In genomic region chr6:79946773-79947190, GRCh38 we compare ENCODE assay signal across 8 cellular contexts. TPM values are rescaled to one million over a fixed set of nuclear protein-coding genes. Genes with fewer than 3 reads are reported as not detected.
DNase-seq lines count a peak whose midpoint lies in the region; ATAC-seq and TF ChIP-seq lines count a peak whose summit lies in the region.

No MANE protein-coding gene starts in this region.

- ATAC-seq in GM21786 (IDR thresholded peaks at IDR 0.05; ENCODE audit: unreplicated experiment) (peak; percentile 5), omental fat pad (ENCODE audit: low FRiP score) (peak; percentile 57), HG03460 (IDR thresholded peaks at IDR 0.05; ENCODE audit: unreplicated experiment) (no peak)

- no peak for TF ChIP-seq CTCF in omental fat pad (IDR thresholded peaks at IDR 0.05)

- DNase-seq in EH (ENCODE audit: low read depth) (peak; percentile 47), NCI-H146 (lab: John Stamatoyannopoulos, UW) (peak; percentile 73), glomerular visceral epithelial cell (ENCODE audit: extremely low spot score) (peak; percentile 29), omental fat pad (ENCODE audit: low spot score) (no peak)
- peak; percentile 19 for DNase-seq in activated naive CD4-positive, alpha-beta T cell treated with anti-CD3 and anti-CD28 coated beads, Interleukin-2, amount 50 U/mL, for 16 hours
- no peak for DNase-seq in effector CD4-positive, alpha-beta T cell

RNA-seq across cellular contexts. Expression of gene ELOVL4, which starts 0.6 kb away (rescaled TPM):
- under 1 TPM; 0.19 to 0.95 (median 0.37) TPM for total RNA-seq in omental fat pad

RNA-seq across cellular contexts. Expression of gene TTK, which starts 57.7 kb away (rescaled TPM):
- total RNA-seq in omental fat pad: 1 to 10 TPM in 1 of 4 donors, under 1 TPM in 1, not detected in 2; 0.19 to 2.9 TPM

Comparison
In these comparisons a context has a peak if more than half of its experiments do, and no peak if none do; other contexts are left out.
1. DNase-seq: peak in EH (single experiment), NCI-H146 (single experiment), activated naive CD4-positive, alpha-beta T cell treated with anti-CD3 and anti-CD28 coated beads, Interleukin-2, amount 50 U/mL, for 16 hours (single experiment) and glomerular visceral epithelial cell (single experiment); none in omental fat pad (single experiment) and effector CD4-positive, alpha-beta T cell (single experiment).